8 cellular contexts compared by ENCODE assay signal in genomic region chr1:66333463-66334232, GRCh38.
DNase-seq lines count a peak whose midpoint lies in the region; TF ChIP-seq lines count a peak whose summit lies in the region.

No MANE protein-coding gene starts in this region.

- H3K4me1 ChIP-seq in OCI-LY1 (ENCODE audit: insufficient read depth, low read length, severe bottlenecking) (peaks cover 88% of the 10 kb centered on the region), parathyroid adenoma (no peaks in the 10 kb centered on the region)

- H3K27ac Mint-ChIP-seq in Calu3 (ENCODE audit: unreplicated experiment) = no peak overlapping the region
- peak overlapping the region; percentile 98 for H3K27ac Mint-ChIP-seq in endothelial cell (ENCODE audit: unreplicated experiment)

- H3K79me2 ChIP-seq in OCI-LY1 (ENCODE audit: insufficient read depth, low read length) (peaks cover 44% of the 10 kb centered on the region), parathyroid adenoma (no peaks in the 10 kb centered on the region)

- peak overlapping the region; percentile 90 for H3K4me2 ChIP-seq in OCI-LY1 (ENCODE audit: low read length)
- peak overlapping the region; percentile 32 for H3K4me2 ChIP-seq in parathyroid adenoma (ENCODE audit: low read length)

- H2AFZ ChIP-seq in OCI-LY1 (ENCODE audit: low read length) = no peak overlapping the region
- no peak overlapping the region for H2AFZ ChIP-seq in parathyroid adenoma

- peaks cover 9% of the 10 kb centered on the region for H3K4me1 Mint-ChIP-seq in Calu3 (ENCODE audit: low read depth, unreplicated experiment)
- H3K4me1 Mint-ChIP-seq in endothelial cell (ENCODE audit: unreplicated experiment) = peaks cover 49% of the 10 kb centered on the region

- H3K9me2 ChIP-seq in OCI-LY1 (ENCODE audit: low read depth, low read length) = no peaks in the 10 kb centered on the region

- no peaks in the 10 kb centered on the region for H3F3A ChIP-seq in OCI-LY1 (ENCODE audit: insufficient read depth, low read length)

- no TSS peak for BruUV-seq in Calu3 (replicated peaks; lab: Mats Ljungman, UMichigan)

- H3K27ac ChIP-seq in OCI-LY1 (ENCODE audit: low read depth, low read length, poor library complexity, severe bottlenecking) = peak overlapping the region; percentile 92
- H3K27ac ChIP-seq in parathyroid adenoma = peak overlapping the region; percentile 73

- H3K9me3 ChIP-seq in OCI-LY1 (ENCODE audit: low read length) (no peaks in the 10 kb centered on the region), parathyroid adenoma (ENCODE audit: control insufficient read depth, low read length) (no peaks in the 10 kb centered on the region)

- CTCF ChIA-PET in Calu3 (lab: Charles Lee) = no interaction called here

- H3K36me3 Mint-ChIP-seq in Calu3 (ENCODE audit: insufficient read depth, unreplicated experiment) (peaks cover 8% of the 10 kb centered on the region), endothelial cell (ENCODE audit: low read depth, unreplicated experiment) (peaks cover 14% of the 10 kb centered on the region)

- no peaks in the 10 kb centered on the region for H4K20me1 ChIP-seq in OCI-LY1 (ENCODE audit: insufficient read depth, low read length)

- no peaks in the 10 kb centered on the region for H3K27me3 ChIP-seq in OCI-LY1 (ENCODE audit: insufficient read depth, low read length)
- no peaks in the 10 kb centered on the region for H3K27me3 ChIP-seq in parathyroid adenoma (ENCODE audit: control insufficient read depth, insufficient read depth, low read length)

- DNase-seq in Calu3 (no peak), endothelial cell (ENCODE audit: low spot score) (no peak), T1000 (lab: John Stamatoyannopoulos, UW) (no peak), T-helper 9 cell (no peak), NCI-H146 (lab: John Stamatoyannopoulos, UW) (no peak), NCI-H2171 treated with DMSO at 0.1 percent for 48 hours (lab: John Stamatoyannopoulos, UW) (no peak)

- peak overlapping the region; percentile 83 for H3K9ac ChIP-seq in OCI-LY1 (ENCODE audit: low read length)
- H3K9ac ChIP-seq in parathyroid adenoma = no peak overlapping the region

- no peaks in the 10 kb centered on the region for H3K9me3 Mint-ChIP-seq in Calu3 (ENCODE audit: low read depth, unreplicated experiment)
- H3K9me3 Mint-ChIP-seq in endothelial cell (ENCODE audit: unreplicated experiment) = no peaks in the 10 kb centered on the region

- H3K4me3 ChIP-seq in OCI-LY1 (ENCODE audit: low read depth, low read length, poor library complexity, severe bottlenecking) (peak overlapping the region; percentile 75), parathyroid adenoma (ENCODE audit: low read depth, low read length) (peak overlapping the region; percentile 50)

- H3K36me3 ChIP-seq in OCI-LY1 (ENCODE audit: insufficient read depth, low read length) = peaks cover 13% of the 10 kb centered on the region; the same call in 1 of the 2 replicates
- no peaks in the 10 kb centered on the region for H3K36me3 ChIP-seq in parathyroid adenoma (ENCODE audit: control insufficient read depth, insufficient read depth, low read length)

- intact Hi-C loops in Calu3 (cut with micrococcal nuclease; ENCODE audit: unreplicated experiment) = loop anchor here (5.0 kb wide), 1 partner anchor 104 kb away; no protein-coding TSS in a partner anchor

- H3K27me3 Mint-ChIP-seq in Calu3 (ENCODE audit: unreplicated experiment) (no peaks in the 10 kb centered on the region), endothelial cell (ENCODE audit: unreplicated experiment) (peaks cover 4% of the 10 kb centered on the region)

- TF ChIP-seq CTCF in Calu3 (IDR thresholded peaks at IDR 0.05; ENCODE audit: unreplicated experiment) (no peak), OCI-LY1 (IDR thresholded peaks at IDR 0.05; ENCODE audit: low read length) (no peak), endothelial cell (IDR thresholded peaks at IDR 0.05; ENCODE audit: unreplicated experiment) (no peak), parathyroid adenoma (IDR thresholded peaks at IDR 0.05) (no peak)

- H3K4me3 Mint-ChIP-seq in Calu3 (ENCODE audit: low read depth, unreplicated experiment) = peak overlapping the region; percentile 74
- H3K4me3 Mint-ChIP-seq in endothelial cell (ENCODE audit: unreplicated experiment) = peak overlapping the region; percentile 99
